ENCODE assay signal across 9 cellular contexts in the genomic region with DNA sequence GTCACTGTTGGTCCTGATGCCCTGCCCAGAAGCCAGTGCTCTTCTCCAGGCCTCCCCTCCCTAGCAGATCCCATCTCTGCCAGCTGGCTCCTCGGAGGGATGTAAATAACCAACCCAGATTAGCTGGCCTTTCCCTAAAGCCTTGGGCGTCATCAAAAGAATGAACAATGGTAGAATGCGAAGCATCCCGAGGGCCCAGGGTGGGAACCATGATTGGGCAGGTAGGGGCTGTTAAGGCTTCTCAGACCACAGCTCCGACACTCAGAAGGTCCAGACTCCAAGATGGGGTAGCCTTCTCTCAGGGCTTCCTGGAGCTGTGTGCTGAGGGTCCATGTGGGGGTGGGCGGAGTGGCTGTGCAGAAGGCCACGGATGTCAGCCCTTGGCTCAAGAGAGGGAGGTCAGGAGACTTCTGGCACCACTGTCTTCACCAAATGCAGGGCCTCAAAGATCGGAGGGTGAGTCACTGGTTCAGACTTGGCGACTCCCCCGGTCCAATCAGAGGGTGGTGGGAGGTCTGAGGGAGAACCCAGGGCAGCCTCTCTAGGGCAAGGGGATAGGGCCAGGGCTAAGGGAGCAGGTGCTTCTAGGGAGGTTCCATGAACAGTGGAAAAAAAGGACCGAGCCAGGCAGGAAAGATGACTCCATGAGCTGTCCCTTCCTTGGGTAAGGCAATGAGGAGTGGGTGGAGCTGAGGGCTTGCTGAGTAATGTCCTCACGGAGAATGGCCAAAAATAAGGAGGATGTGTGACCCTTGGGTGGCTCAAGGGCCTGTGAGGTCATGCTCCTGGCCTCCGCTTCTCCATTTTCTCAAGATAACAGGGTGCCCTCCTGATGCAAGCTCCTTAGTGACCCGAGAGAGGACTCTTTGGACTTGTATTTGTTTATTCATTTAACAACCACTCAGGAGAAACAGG. TPM values are rescaled to one million over a fixed set of nuclear protein-coding genes. Genes with fewer than 3 reads are reported as not detected.
A peak's percentile ranks its signal among the peaks of the same experiment; 100 is the strongest.
DNase-seq lines count a peak whose midpoint lies in the region; ATAC-seq and TF ChIP-seq lines count a peak whose summit lies in the region.
"Had no signal": no experiment of that assay in that cellular context is flagged by ENCODE, and none has a peak within 500 bp of the region (broad histone marks: within the 10 kb centered on the region; RNA-seq: fewer than 3 reads in every experiment).

No MANE protein-coding gene starts in this region.

- TF ChIP-seq POLR2A in lower leg skin (IDR thresholded peaks at IDR 0.05): no peak

- peak overlapping the region; percentile 43 to 58 for H3K27ac ChIP-seq in aorta (ENCODE audit: low read depth in 1 of 2, low read length in 2 of 2)

- intact Hi-C loops in lower leg skin (cut with DNase I; ENCODE audit: low total_unique reads): no loop called here
- intact Hi-C loops in aorta (cut with DNase I): loop anchor here (5.0 kb wide), 4 partner anchors 35 to 90 kb away; a partner anchor contains a TSS

- H3K36me3 ChIP-seq in aorta (ENCODE audit: control insufficient read depth in 1 of 2, insufficient read depth in 2 of 2, low read length in 1 of 2): no peaks in the 10 kb centered on the region

- H3K27ac Mint-ChIP-seq in stimulated activated naive CD8-positive, alpha-beta T cell treated with anti-CD3 and anti-CD28 coated beads, Interleukin-15, Interleukin-2, amounts not matched to agents 100 ng/mL and 50 ng/mL, for 24 hours: peak overlapping the region; percentile 45

- H3K27me3 ChIP-seq in aorta (ENCODE audit: control insufficient read depth in 1 of 2, insufficient read depth in 2 of 2, low read length in 1 of 2): no peaks in the 10 kb centered on the region

- peaks cover 0 to 7% of the 10 kb centered on the region in 2 donors for H3K4me1 ChIP-seq in aorta (ENCODE audit: control insufficient read depth in 1 of 2, insufficient read depth in 2 of 2, low read length in 2 of 2)

- no peaks in the 10 kb centered on the region for H3K9me3 Mint-ChIP-seq in stimulated activated naive CD8-positive, alpha-beta T cell treated with anti-CD3 and anti-CD28 coated beads, Interleukin-15, Interleukin-2, amounts not matched to agents 100 ng/mL and 50 ng/mL, for 24 hours

- no peaks in the 10 kb centered on the region for H3K27me3 Mint-ChIP-seq in stimulated activated naive CD8-positive, alpha-beta T cell treated with anti-CD3 and anti-CD28 coated beads, Interleukin-15, Interleukin-2, amounts not matched to agents 100 ng/mL and 50 ng/mL, for 24 hours

- no peaks in the 10 kb centered on the region for H3K36me3 Mint-ChIP-seq in stimulated activated naive CD8-positive, alpha-beta T cell treated with anti-CD3 and anti-CD28 coated beads, Interleukin-15, Interleukin-2, amounts not matched to agents 100 ng/mL and 50 ng/mL, for 24 hours (ENCODE audit: low read depth)

- TF ChIP-seq CTCF in lower leg skin (IDR thresholded peaks at IDR 0.05): no peak

- H3K9me3 ChIP-seq in aorta (ENCODE audit: control insufficient read depth, low read length): no peaks in the 10 kb centered on the region

- no peak for DNase-seq in stimulated activated naive CD8-positive, alpha-beta T cell treated with anti-CD3 and anti-CD28 coated beads, Interleukin-15, Interleukin-2, amounts not matched to agents 100 U/mL and 50 U/mL, for 24 hours
- DNase-seq in astrocyte of the hippocampus (ENCODE audit: low read depth, low spot score) (peak; percentile 31), lower leg skin (ENCODE audit: low spot score in 2 of 2) (peak; percentile 77 to 90), aorta (peak; percentile 83 to 87), dedifferentiated amniotic fluid mesenchymal stem cell (ENCODE audit: extremely low spot score) (no peak), NOMO-1 (lab: John Stamatoyannopoulos, UW; ENCODE audit: unreplicated experiment in 2 of 2) (no peak), amygdala (lab: John Stamatoyannopoulos, UW) (no peak)

- ATAC-seq in stimulated activated naive CD8-positive, alpha-beta T cell treated with anti-CD3 and anti-CD28 coated beads, Interleukin-15, Interleukin-2, amounts not matched to agents 100 U/mL and 50 U/mL, for 24 hours: no peak
- peak; percentile 37 for ATAC-seq in aorta (ENCODE audit: low FRiP score)

- H3K4me3 ChIP-seq in lower leg skin (ENCODE audit: low read depth, poor library complexity, severe bottlenecking) (no peak overlapping the region), aorta (ENCODE audit: low read length in 2 of 2) (no peak overlapping the region)

- WGBS in lower leg skin, 2 donors: 54 to 59% methylated on average over 11 to 14 of the region's 14 CpGs
- 60 to 64% methylated on average over 14 of the region's 14 CpGs for WGBS in aorta, 2 donors

- H3K4me3 Mint-ChIP-seq in stimulated activated naive CD8-positive, alpha-beta T cell treated with anti-CD3 and anti-CD28 coated beads, Interleukin-15, Interleukin-2, amounts not matched to agents 100 ng/mL and 50 ng/mL, for 24 hours: no peak overlapping the region

- H3K4me1 Mint-ChIP-seq in stimulated activated naive CD8-positive, alpha-beta T cell treated with anti-CD3 and anti-CD28 coated beads, Interleukin-15, Interleukin-2, amounts not matched to agents 100 ng/mL and 50 ng/mL, for 24 hours (ENCODE audit: low read depth): peaks cover 35% of the 10 kb centered on the region

RNA-seq across cellular contexts. Expression of a gene that starts 58.4 kb away (rescaled TPM):
- not detected for total RNA-seq in lower leg skin
- total RNA-seq in aorta: not detected
- 10 to 100 TPM in 1 of 2 donors, under 1 TPM in 1; 0.46 to 36.7 TPM for polyA plus RNA-seq in aorta
- total RNA-seq: G401 had no signal

Comparison
In these comparisons a context has a peak if more than half of its experiments do, and no peak if none do; other contexts are left out.
1. DNase-seq: peak in astrocyte of the hippocampus (single experiment), lower leg skin (2 of 2) and aorta (2 of 2); none in stimulated activated naive CD8-positive, alpha-beta T cell treated with anti-CD3 and anti-CD28 coated beads, Interleukin-15, Interleukin-2, amounts not matched to agents 100 U/mL and 50 U/mL, for 24 hours (single experiment), dedifferentiated amniotic fluid mesenchymal stem cell (single experiment), NOMO-1 (0 of 2) and amygdala (0 of 56).